In genomic region chr3:39177708-39178332, GRCh38 we compare ENCODE assay signal across 8 cellular contexts. TPM values are rescaled to one million over a fixed set of nuclear protein-coding genes. Genes with fewer than 3 reads are reported as not detected.
DNase-seq lines count a peak whose midpoint lies in the region; ATAC-seq and TF ChIP-seq lines count a peak whose summit lies in the region.

No MANE protein-coding gene starts in this region.

- peaks cover 4% of the 10 kb centered on the region for H3K27me3 Mint-ChIP-seq in T-helper 2 cell treated with Interferon-gamma antibody and Interleukin-4, amounts not matched to agents 5 μg/mL and 100 μg/mL, for 36 hours (ENCODE audit: low read depth)

- peak; percentile 84 for TF ChIP-seq POLR2A in prostate gland (IDR thresholded peaks at IDR 0.05)

- DNase-seq in AG09319 (ENCODE audit: extremely low read depth, low read depth) (peak; percentile 92), MG63 (peak; percentile 82), ascending aorta (ENCODE audit: low spot score in 2 of 2) (peak; percentile 84 to 97), right cardiac atrium (peak; percentile 94 to 97 (median 95)), prostate gland (ENCODE audit: low spot score) (peak; percentile 91), upper lobe of right lung (peak; percentile 96)
- peak; percentile 78 for DNase-seq in T-helper 2 cell treated with Interferon-gamma antibody and Interleukin-4, amounts not matched to agents 5 μg/mL and 100 μg/mL, for 36 hours (ENCODE audit: low spot score)

- H3K4me3 ChIP-seq in MG63 (peak overlapping the region; percentile 45), ascending aorta (peak overlapping the region; percentile 40 to 56), right cardiac atrium (ENCODE audit: low read length) (peak overlapping the region; percentile 28), prostate gland (peak overlapping the region; percentile 27 to 34), upper lobe of right lung (peak overlapping the region; percentile 40)

- intact Hi-C loops in ascending aorta (cut with DNase I) (no loop called here), right cardiac atrium (cut with DNase I) (no loop called here), prostate gland (cut with DNase I) (no loop called here), upper lobe of right lung (cut with DNase I) (no loop called here)

- WGBS in right cardiac atrium, result under 1% methylated on average over 30 of the region's 32 CpGs
- under 1% methylated on average over 32 of the region's 32 CpGs for WGBS in prostate gland

- peaks cover 5% of the 10 kb centered on the region for H3K9me3 Mint-ChIP-seq in T-helper 2 cell treated with Interferon-gamma antibody and Interleukin-4, amounts not matched to agents 5 μg/mL and 100 μg/mL, for 36 hours

- peaks cover 2% of the 10 kb centered on the region for H3K36me3 Mint-ChIP-seq in T-helper 2 cell treated with Interferon-gamma antibody and Interleukin-4, amounts not matched to agents 5 μg/mL and 100 μg/mL, for 36 hours (ENCODE audit: low read depth)

- peak overlapping the region; percentile 93 to 94 for H3K27ac ChIP-seq in ascending aorta
- H3K27ac ChIP-seq in right cardiac atrium (ENCODE audit: low read length), result peak overlapping the region; percentile 58
- H3K27ac ChIP-seq in prostate gland, result peak overlapping the region; percentile 93 to 94
- H3K27ac ChIP-seq in upper lobe of right lung, result peak overlapping the region; percentile 89

- peak; percentile 41 for ATAC-seq in GM19035 (IDR thresholded peaks at IDR 0.05; ENCODE audit: unreplicated experiment)
- peak; percentile 79 to 84 for ATAC-seq in right cardiac atrium
- peak; percentile 79 for ATAC-seq in upper lobe of right lung

- H3K9me3 ChIP-seq in MG63 (no peaks in the 10 kb centered on the region), ascending aorta (no peaks in the 10 kb centered on the region), right cardiac atrium (ENCODE audit: control insufficient read depth, low read length) (no peaks in the 10 kb centered on the region), prostate gland (no peaks in the 10 kb centered on the region), upper lobe of right lung (no peaks in the 10 kb centered on the region)

- peak overlapping the region; percentile 76 for H3K27ac Mint-ChIP-seq in T-helper 2 cell treated with Interferon-gamma antibody and Interleukin-4, amounts not matched to agents 5 μg/mL and 100 μg/mL, for 36 hours

- no peaks in the 10 kb centered on the region for H3K36me3 ChIP-seq in MG63
- no peaks in the 10 kb centered on the region for H3K36me3 ChIP-seq in ascending aorta
- no peaks in the 10 kb centered on the region for H3K36me3 ChIP-seq in prostate gland
- no peaks in the 10 kb centered on the region for H3K36me3 ChIP-seq in upper lobe of right lung

- H3K27me3 ChIP-seq in MG63 (no peaks in the 10 kb centered on the region), ascending aorta (no peaks in the 10 kb centered on the region), right cardiac atrium (ENCODE audit: control insufficient read depth, insufficient read depth) (no peaks in the 10 kb centered on the region), prostate gland (replicated peaks; ENCODE audit: insufficient read depth) (no peaks in the 10 kb centered on the region), upper lobe of right lung (no peaks in the 10 kb centered on the region)

- peaks cover 19 to 37% of the 10 kb centered on the region in 2 donors for H3K4me1 ChIP-seq in ascending aorta
- peaks cover 8% of the 10 kb centered on the region for H3K4me1 ChIP-seq in right cardiac atrium (ENCODE audit: control insufficient read depth, insufficient read depth, low read length)
- H3K4me1 ChIP-seq in prostate gland (replicated peaks), result peaks cover 4% of the 10 kb centered on the region
- peaks cover 43% of the 10 kb centered on the region for H3K4me1 ChIP-seq in upper lobe of right lung

- H3K4me3 Mint-ChIP-seq in T-helper 2 cell treated with Interferon-gamma antibody and Interleukin-4, amounts not matched to agents 5 μg/mL and 100 μg/mL, for 36 hours, result peak overlapping the region; percentile 54

- TF ChIP-seq CTCF in AG09319 (IDR thresholded peaks at IDR 0.05; ENCODE audit: low read depth, low read length) (no peak), ascending aorta (IDR thresholded peaks at IDR 0.05) (no peak), prostate gland (IDR thresholded peaks at IDR 0.05) (no peak), upper lobe of right lung (IDR thresholded peaks at IDR 0.05) (no peak)

- H3K4me1 Mint-ChIP-seq in T-helper 2 cell treated with Interferon-gamma antibody and Interleukin-4, amounts not matched to agents 5 μg/mL and 100 μg/mL, for 36 hours (ENCODE audit: low read depth), result peaks cover 48% of the 10 kb centered on the region

RNA-seq across cellular contexts. Expression of gene XIRP1, which starts 14.6 kb away (rescaled TPM):
- total RNA-seq in MG63 (2014; rRNA removed; shearing (Covaris generic); ENCODE audit: low replicate concordance), result not detected in 2 replicates
- total RNA-seq in ascending aorta (not detected), right cardiac atrium (100 to 1,000 TPM; 152 to 278 (median 176) TPM), prostate gland (1 to 10 TPM in 1 of 2 donors, under 1 TPM in 1; 0.40 to 2.2 TPM), upper lobe of right lung (not detected)
- polyA plus RNA-seq in right cardiac atrium, result 453 TPM

RNA-seq across cellular contexts. Expression of gene CSRNP1, which starts 24.4 kb away (rescaled TPM):
- 8.4 TPM in 2 replicates for total RNA-seq in MG63 (2014; rRNA removed; shearing (Covaris generic); ENCODE audit: low replicate concordance)
- 176 TPM for total RNA-seq in ascending aorta
- 10 to 100 TPM; 10.9 to 33.2 (median 15.7) TPM for total RNA-seq in right cardiac atrium
- 30.5 TPM for polyA plus RNA-seq in right cardiac atrium
- total RNA-seq in prostate gland, result 10 to 100 TPM; 38.4 to 45.9 TPM
- 89.3 TPM for total RNA-seq in upper lobe of right lung

Comparison
In these comparisons a context has a peak if more than half of its experiments do, and no peak if none do; other contexts are left out.
1. Peak in every context shown above with its lines: DNase-seq, ATAC-seq, H3K4me3 ChIP-seq and H3K27ac ChIP-seq.
2. RNA of gene XIRP1, which starts 14.6 kb away (total RNA-seq): 152 to 278 TPM in right cardiac atrium; 0.40 to 2.2 TPM in prostate gland, not detected in MG63, not detected in ascending aorta (single experiment) and not detected in upper lobe of right lung (single experiment); every median in the first group is over 10 times any median in the second.